ENCODE assay signal across 27 cellular contexts in genomic region chr16:2246301-2246885, GRCh38.
"Had no signal": no experiment of that assay in that cellular context is flagged by ENCODE, and none has a peak within 500 bp of the region (broad histone marks: within the 10 kb centered on the region; RNA-seq: fewer than 3 reads in every experiment).

No MANE protein-coding gene starts in this region.

- H3K9me3 Mint-ChIP-seq: activated naive CD8-positive, alpha-beta T cell treated with anti-CD3 and anti-CD28 coated beads for 36 hours; naive B cell; neural progenitor cell; T-helper 1 cell treated with Interleukin-12 subunit alpha and Interleukin-12 subunit beta and Interleukin-4 antibody, amounts not matched to agents 30 μg/mL and 1 μg/mL, for 36 hours had no signal

- H3K27me3 Mint-ChIP-seq: activated naive CD8-positive, alpha-beta T cell treated with anti-CD3 and anti-CD28 coated beads for 36 hours; naive B cell had no signal

- H3K27ac Mint-ChIP-seq: activated naive CD8-positive, alpha-beta T cell treated with anti-CD3 and anti-CD28 coated beads for 36 hours; neural progenitor cell; T-helper 1 cell treated with Interleukin-12 subunit alpha and Interleukin-12 subunit beta and Interleukin-4 antibody, amounts not matched to agents 30 μg/mL and 1 μg/mL, for 36 hours had no signal

- DNase-seq: activated CD4-positive, alpha-beta T cell treated with anti-CD3 and anti-CD28 coated beads for 48 hours; activated CD4-positive, alpha-beta T cell treated with anti-CD3 and anti-CD28 coated beads, Interleukin-2, amount 50 U/mL, for 48 hours; activated CD8-positive, alpha-beta memory T cell treated with anti-CD3 and anti-CD28 coated beads for 24 hours; activated effector memory CD4-positive, alpha-beta T cell treated with Interleukin-2 at 50 U/mL for 16 hours; activated naive CD4-positive, alpha-beta T cell treated with Interleukin-2 at 50 U/mL for 16 hours; activated naive CD8-positive, alpha-beta T cell treated with anti-CD3 and anti-CD28 coated beads for 36 hours; adrenal gland; aorta; body of pancreas; dorsolateral prefrontal cortex; effector memory CD4-positive, alpha-beta T cell; erythroblast; gastrocnemius medialis; glutamatergic neuron; left cardiac atrium; mammary epithelial cell; naive B cell; stimulated activated CD4-positive, alpha-beta T cell treated with anti-CD3 and anti-CD28 coated beads, Interleukin-12 subunit alpha, Interleukin-12 subunit beta, amount 100 ng/mL, for 4 hours; stimulated activated CD4-positive, alpha-beta T cell treated with anti-CD3 and anti-CD28 coated beads, Interleukin-4, amount 100 ng/mL, for 1 hour; stimulated activated naive CD8-positive, alpha-beta T cell treated with anti-CD3 and anti-CD28 coated beads, Interleukin-15, Interleukin-2, amounts not matched to agents 100 U/mL and 50 U/mL, for 24 hours; T-helper 9 cell; upper lobe of left lung; WERI-Rb-1 had no signal

- H3K36me3 Mint-ChIP-seq: naive B cell had no signal

- ATAC-seq: activated CD4-positive, CD25-positive, alpha-beta regulatory T cell treated with anti-CD3 and anti-CD28 coated beads, Interleukin-2, amount 50 U/mL, for 24 hours; body of pancreas; gastrocnemius medialis; sciatic nerve; stimulated activated naive CD8-positive, alpha-beta T cell treated with anti-CD3 and anti-CD28 coated beads, Interleukin-15, Interleukin-2, amounts not matched to agents 100 U/mL and 50 U/mL, for 24 hours had no signal

- H3K4me3 Mint-ChIP-seq: activated naive CD8-positive, alpha-beta T cell treated with anti-CD3 and anti-CD28 coated beads for 36 hours; neural progenitor cell; T-helper 1 cell treated with Interleukin-12 subunit alpha and Interleukin-12 subunit beta and Interleukin-4 antibody, amounts not matched to agents 30 μg/mL and 1 μg/mL, for 36 hours had no signal
